ENCODE assay signal across 8 cellular contexts in genomic region chr7:44639701-44640321, GRCh38. TPM values are rescaled to one million over a fixed set of nuclear protein-coding genes. Genes with fewer than 3 reads are reported as not detected.
DNase-seq lines count a peak whose midpoint lies in the region; ATAC-seq and TF ChIP-seq lines count a peak whose summit lies in the region.

No MANE protein-coding gene starts in this region.

- 25% methylated on average over 8 of the region's 8 CpGs for WGBS in mesenchymal stem cell
- 33 to 58% methylated on average over 3 to 8 of the region's 8 CpGs for WGBS in transverse colon (ENCODE audit: low coverage in 1 of 2), 2 donors

- H3K4ac ChIP-seq in mesenchymal stem cell (ENCODE audit: low read depth in 1 of 2, low read length in 2 of 2) = peak overlapping the region; percentile 29 to 90

- no peak for TF ChIP-seq EP300 in transverse colon (IDR thresholded peaks at IDR 0.05; ENCODE audit: low read depth)

- H3K27me3 ChIP-seq in PC-9 (ENCODE audit: insufficient read depth, low read depth) = no peaks in the 10 kb centered on the region
- H3K27me3 ChIP-seq in mesenchymal stem cell (ENCODE audit: control insufficient read depth in 1 of 2, insufficient read depth in 1 of 2, low read length in 2 of 2) = no peaks in the 10 kb centered on the region
- no peaks in the 10 kb centered on the region for H3K27me3 ChIP-seq in transverse colon

- H3K9ac ChIP-seq in mesenchymal stem cell (ENCODE audit: low read length) = peak overlapping the region; percentile 83

- CTCF ChIA-PET in PC-9 (lab: Charles Lee) = interaction anchor here (1.2 to 1.4 kb wide), 2 partner anchors 51 to 496 kb away, joined by 4 to 5 read pairs; no protein-coding TSS in a partner anchor

- peak overlapping the region; percentile 86 to 89 for H3K18ac ChIP-seq in mesenchymal stem cell (ENCODE audit: low read depth in 1 of 2, low read length in 2 of 2)

- in situ Hi-C loops in transverse colon (cut with MboI; ENCODE audit: low pct_ligation_motif_present in 1 of 4, low pct_unique_long_range_greater_than_20kb in 1 of 4, low sequenced_read_pairs in 3 of 4) = loop anchor here in 1 of 4 donors (10.0 kb wide), 1 partner anchor 45 kb away; no protein-coding TSS in a partner anchor

- H2BK15ac ChIP-seq in mesenchymal stem cell (ENCODE audit: low read depth, poor library complexity, severe bottlenecking) = no peak overlapping the region

- no peak overlapping the region for H2AFZ ChIP-seq in PC-9
- no peak overlapping the region for H2AFZ ChIP-seq in mesenchymal stem cell (ENCODE audit: low read depth, low read length)

- H4K20me1 ChIP-seq in PC-9 (ENCODE audit: insufficient read depth) = no peaks in the 10 kb centered on the region

- ATAC-seq in GM19395 (IDR thresholded peaks at IDR 0.05; ENCODE audit: unreplicated experiment) = no peak

- H3K79me1 ChIP-seq in mesenchymal stem cell (replicated peaks; ENCODE audit: low read length, poor library complexity, severe bottlenecking) = peaks cover 30% of the 10 kb centered on the region

- peaks cover 62% of the 10 kb centered on the region for H3F3A ChIP-seq in PC-9 (ENCODE audit: insufficient read depth, low read depth)

- H3K79me2 ChIP-seq in PC-9 (ENCODE audit: low read depth) = peaks cover 53% of the 10 kb centered on the region

- no peak for TF ChIP-seq POLR2A in transverse colon (IDR thresholded peaks at IDR 0.05)

- H2BK12ac ChIP-seq in mesenchymal stem cell (ENCODE audit: low read length in 2 of 2) = peak overlapping the region; percentile 34 to 89

- no peaks in the 10 kb centered on the region for H3K9me2 ChIP-seq in PC-9 (ENCODE audit: insufficient read depth)

- peak; percentile 41 to 42 for DNase-seq in SHP77 (lab: John Stamatoyannopoulos, UW)
- DNase-seq in SHP77 treated with DMSO at 0.1 percent for 48 hours (lab: John Stamatoyannopoulos, UW) = no peak
- DNase-seq in PC-9 = peak; percentile 73 to 75
- peak; percentile 83 to 91 for DNase-seq in dermis microvascular lymphatic vessel endothelial cell (ENCODE audit: low read depth in 2 of 2)
- peak; percentile 91 for DNase-seq in mesenchymal stem cell
- no peak for DNase-seq in transverse colon
- DNase-seq in effector CD8-positive, alpha-beta T cell (lab: John Stamatoyannopoulos, UW) = no peak

- H2BK120ac ChIP-seq in mesenchymal stem cell (ENCODE audit: low read depth, low read length) = peak overlapping the region; percentile 29

- H2AK5ac ChIP-seq in mesenchymal stem cell (ENCODE audit: low read length, severe bottlenecking) = peak overlapping the region; percentile 82

- H3K36me3 ChIP-seq in PC-9 (ENCODE audit: low read depth) (peaks cover 16% of the 10 kb centered on the region), mesenchymal stem cell (ENCODE audit: control insufficient read depth in 1 of 2, insufficient read depth in 2 of 2, low read depth in 1 of 2, low read length in 2 of 2) (peaks cover 2 to 10% of the 10 kb centered on the region in 2 experiments), transverse colon (peaks cover 0 to 7% (median 0%) of the 10 kb centered on the region in 4 donors)

- intact Hi-C loops in PC-9 (cut with micrococcal nuclease; ENCODE audit: unreplicated experiment) = loop anchor here (1.0 to 2.0 kb wide), 6 partner anchors 22 to 157 kb away; partner anchors contain the start of genes OGDH, PPIA and ZMIZ2
- intact Hi-C loops in transverse colon (cut with DNase I; ENCODE audit: low total_unique reads) = no loop called here

- peak overlapping the region in 1 of 2 experiments; percentile 35 for H3K23ac ChIP-seq in mesenchymal stem cell (ENCODE audit: low read length in 2 of 2)

- H3K14ac ChIP-seq in mesenchymal stem cell (ENCODE audit: low read length in 2 of 2) = no peak overlapping the region

- no TSS peak for BruUV-seq in PC-9 (replicated peaks; lab: Mats Ljungman, UMichigan)

- H4K8ac ChIP-seq in mesenchymal stem cell (ENCODE audit: low read length) = peak overlapping the region; percentile 72

- peak overlapping the region; percentile 85 for H4K91ac ChIP-seq in mesenchymal stem cell (ENCODE audit: low read length)

- peak overlapping the region; percentile 67 for H3K4me2 ChIP-seq in PC-9
- peak overlapping the region; percentile 24 for H3K4me2 ChIP-seq in mesenchymal stem cell (ENCODE audit: low read length, poor library complexity, severe bottlenecking)

- peak overlapping the region; percentile 96 for H3K27ac ChIP-seq in PC-9
- H3K27ac ChIP-seq in mesenchymal stem cell (ENCODE audit: low read length, poor library complexity, severe bottlenecking) = peak overlapping the region; percentile 95
- H3K27ac ChIP-seq in transverse colon = peak overlapping the region; percentile 87 to 89 (median 88)

- H3K9me3 ChIP-seq in PC-9 (ENCODE audit: insufficient read depth, low read depth) (no peaks in the 10 kb centered on the region), mesenchymal stem cell (ENCODE audit: control insufficient read depth, low read length) (no peaks in the 10 kb centered on the region), transverse colon (no peaks in the 10 kb centered on the region)

- no peak; the same call in 1 of the 2 replicates for TF ChIP-seq CTCF in PC-9 (conservative IDR thresholded peaks at IDR 0.05)
- no peak for TF ChIP-seq CTCF in transverse colon (IDR thresholded peaks at IDR 0.05)

- H2BK5ac ChIP-seq in mesenchymal stem cell (ENCODE audit: low read depth, low read length, poor library complexity, severe bottlenecking) = peak overlapping the region; percentile 92

- H3K4me3 ChIP-seq in PC-9 (peak overlapping the region; percentile 12; the same call in 1 of the 2 replicates), mesenchymal stem cell (ENCODE audit: insufficient read depth in 1 of 2, low read depth in 1 of 2, low read length in 2 of 2) (peak overlapping the region in 1 of 2 experiments; percentile 29), transverse colon (no peak overlapping the region)

- peaks cover 58% of the 10 kb centered on the region for H3K4me1 ChIP-seq in PC-9 (replicated peaks; ENCODE audit: insufficient read depth)
- H3K4me1 ChIP-seq in mesenchymal stem cell (ENCODE audit: control insufficient read depth, insufficient read depth, low read depth, low read length) = peaks cover 13% of the 10 kb centered on the region
- H3K4me1 ChIP-seq in transverse colon = peaks cover 34 to 60% (median 52%) of the 10 kb centered on the region in 4 donors

- POLR2A ChIA-PET in PC-9 (lab: Charles Lee; ENCODE audit: unreplicated experiment) = interaction anchor here (0.5 to 1.7 kb wide), 13 partner anchors 20 to 1929 kb away, joined by 3 to 9 read pairs (median 5); partner anchors contain the start of genes DDX56 and OGDH

RNA-seq across cellular contexts. Expression of gene OGDH, which starts 33.4 kb away (rescaled TPM):
- total RNA-seq in PC-9 (2021) (93.6 and 135 TPM in 2 replicates), dermis microvascular lymphatic vessel endothelial cell (43.0 and 48.0 TPM in 2 replicates), transverse colon (100 to 1,000 TPM in 3 of 4 donors, 10 to 100 TPM in 1; 74.0 to 160 (median 143) TPM)
- 35.1 TPM for polyA plus RNA-seq in mesenchymal stem cell (2013, experiment 1 of 2)
- polyA plus RNA-seq in mesenchymal stem cell (2013, experiment 2 of 2) = 33.9 TPM

RNA-seq across cellular contexts. Expression of gene TMED4, which starts 57.8 kb away (rescaled TPM):
- 134 and 161 TPM in 2 replicates for total RNA-seq in PC-9 (2021)
- 45.3 and 66.4 TPM in 2 replicates for total RNA-seq in dermis microvascular lymphatic vessel endothelial cell
- 52.3 TPM for polyA plus RNA-seq in mesenchymal stem cell (2013, experiment 1 of 2)
- 54.0 TPM for polyA plus RNA-seq in mesenchymal stem cell (2013, experiment 2 of 2)
- total RNA-seq in transverse colon = 100 to 1,000 TPM; 226 to 303 (median 254) TPM

Comparison
In these comparisons a context has a peak if more than half of its experiments do, and no peak if none do; other contexts are left out.
1. DNase-seq: peak in SHP77 (2 of 2), PC-9 (2 of 2), dermis microvascular lymphatic vessel endothelial cell (2 of 2) and mesenchymal stem cell (single experiment); none in SHP77 treated with DMSO at 0.1 percent for 48 hours (single experiment), transverse colon (single experiment) and effector CD8-positive, alpha-beta T cell (single experiment).
2. Peak in every context shown above with its lines, with median percentiles within 50 percentile points of each other: H3K27ac ChIP-seq.